Comparison of ENCODE assay signal across 8 cellular contexts in genomic region chr10:3484306-3485187, GRCh38.
DNase-seq lines count a peak whose midpoint lies in the region; ATAC-seq and TF ChIP-seq lines count a peak whose summit lies in the region.

No MANE protein-coding gene starts in this region.

- no peaks in the 10 kb centered on the region for H3K36me3 ChIP-seq in right atrium auricular region
- H3K36me3 ChIP-seq in uterus: no peaks in the 10 kb centered on the region

- H3K4me1 ChIP-seq in right atrium auricular region (peaks cover 0 to 32% of the 10 kb centered on the region in 2 donors), uterus (no peaks in the 10 kb centered on the region)

- in situ Hi-C loops in GM13977 (cut with MboI; ENCODE audit: low pct_unique_long_range_greater_than_20kb, low sequenced_read_pairs, unreplicated experiment): no loop called here

- TF ChIP-seq CTCF in GM13977 (IDR thresholded peaks at IDR 0.05; ENCODE audit: extremely low read depth, insufficient read depth, missing control alignments): no peak
- TF ChIP-seq CTCF in right atrium auricular region (IDR thresholded peaks at IDR 0.05): peak in 1 of 2 donors; percentile 17
- no peak for TF ChIP-seq CTCF in uterus (IDR thresholded peaks at IDR 0.05)

- DNase-seq in GM13977 (ENCODE audit: low spot score): peak; percentile 33
- peak; percentile 16 for DNase-seq in NCI-H1436 treated with DMSO at 0.1 percent for 48 hours (lab: John Stamatoyannopoulos, UW)
- DNase-seq in right atrium auricular region (ENCODE audit: low spot score): no peak
- DNase-seq in uterus: no peak
- no peak for DNase-seq in activated CD8-positive, alpha-beta memory T cell treated with anti-CD3 and anti-CD28 coated beads for 24 hours
- no peak for DNase-seq in AG20443 (ENCODE audit: low spot score)

- no peak overlapping the region for H3K4me3 ChIP-seq in right atrium auricular region
- H3K4me3 ChIP-seq in uterus: no peak overlapping the region

- ATAC-seq in GM21737 (IDR thresholded peaks at IDR 0.05; ENCODE audit: unreplicated experiment) (peak; percentile 77), GM18868 (IDR thresholded peaks at IDR 0.05; ENCODE audit: unreplicated experiment) (no peak)

- H3K27ac ChIP-seq in right atrium auricular region: peak overlapping the region; percentile 62 to 67
- peak overlapping the region in 1 of 2 donors; percentile 60 for H3K27ac ChIP-seq in uterus

- no peak for TF ChIP-seq POLR2A in uterus (IDR thresholded peaks at IDR 0.05)

- intact Hi-C loops in uterus (cut with DNase I; ENCODE audit: low total_unique reads): no loop called here

- no peaks in the 10 kb centered on the region for H3K27me3 ChIP-seq in right atrium auricular region
- H3K27me3 ChIP-seq in uterus: no peaks in the 10 kb centered on the region

- H3K9me3 ChIP-seq in right atrium auricular region: no peaks in the 10 kb centered on the region
- H3K9me3 ChIP-seq in uterus: no peaks in the 10 kb centered on the region

Comparison
In these comparisons a context has a peak if more than half of its experiments do, and no peak if none do; other contexts are left out.
1. DNase-seq: peak in GM13977 (single experiment) and NCI-H1436 treated with DMSO at 0.1 percent for 48 hours (single experiment); none in right atrium auricular region (single experiment), uterus (0 of 2), activated CD8-positive, alpha-beta memory T cell treated with anti-CD3 and anti-CD28 coated beads for 24 hours (single experiment) and AG20443 (single experiment).